In genomic region chr20:53162251-53162835, GRCh38 we compare ENCODE assay signal across 10 cellular contexts.
A peak's percentile ranks its signal among the peaks of the same experiment; 100 is the strongest.
DNase-seq lines count a peak whose midpoint lies in the region; TF ChIP-seq lines count a peak whose summit lies in the region.
"Had no signal": no experiment of that assay in that cellular context is flagged by ENCODE, and none has a peak within 500 bp of the region (broad histone marks: within the 10 kb centered on the region; RNA-seq: fewer than 3 reads in every experiment).

No MANE protein-coding gene starts in this region.

- H3K4me1 ChIP-seq in skeletal muscle tissue (ENCODE audit: control insufficient read depth in 3 of 3, insufficient read depth in 3 of 3, low read length in 3 of 3) (peaks cover 0 to 4% (median 0%) of the 10 kb centered on the region in 3 donors), esophagus squamous epithelium (peaks cover 0 to 14% (median 0%) of the 10 kb centered on the region in 3 donors)
- H3K4me1 ChIP-seq: tibial artery had no signal

- intact Hi-C loops in esophagus squamous epithelium (cut with DNase I): no loop called here

- peak overlapping the region; percentile 49 for H3K27ac Mint-ChIP-seq in glutamatergic neuron (ENCODE audit: unreplicated experiment)

- H3K27me3 ChIP-seq in skeletal muscle tissue (ENCODE audit: control insufficient read depth in 3 of 3, insufficient read depth in 3 of 3, low read length in 3 of 3): no peaks in the 10 kb centered on the region
- no peaks in the 10 kb centered on the region for H3K27me3 ChIP-seq in esophagus squamous epithelium
- H3K27me3 ChIP-seq: tibial artery had no signal

- H3K36me3 ChIP-seq in skeletal muscle tissue (ENCODE audit: control insufficient read depth in 3 of 3, insufficient read depth in 3 of 3, low read length in 3 of 3) (no peaks in the 10 kb centered on the region), esophagus squamous epithelium (no peaks in the 10 kb centered on the region)
- H3K36me3 ChIP-seq: tibial artery had no signal

- no peak for TF ChIP-seq POLR2A in esophagus squamous epithelium (IDR thresholded peaks at IDR 0.05)

- H3K4me3 ChIP-seq in skeletal muscle tissue (ENCODE audit: low read length in 3 of 3): peak overlapping the region in 1 of 3 donors; percentile 28
- peak overlapping the region in 2 of 4 donors; percentile 0 to 40 for H3K4me3 ChIP-seq in esophagus squamous epithelium
- H3K4me3 ChIP-seq: tibial artery had no signal

- peak overlapping the region; percentile 51 for H3K4me3 Mint-ChIP-seq in glutamatergic neuron (ENCODE audit: unreplicated experiment)
- H3K4me3 Mint-ChIP-seq: central memory CD8-positive, alpha-beta T cell had no signal

- in situ Hi-C loops in ACHN (cut with HindIII; ENCODE audit: low pct_ligation_motif_present, low pct_unique_long_range_greater_than_20kb, low sequenced_read_pairs): no loop called here

- DNase-seq in ACHN (peak; percentile 56), HS-27A (ENCODE audit: low read depth) (peak; percentile 3), RWPE1 (ENCODE audit: low spot score) (peak; percentile 78), glutamatergic neuron (peak; percentile 53), GM19238 (ENCODE audit: insufficient read length, low spot score) (no peak), esophagus squamous epithelium (lab: John Stamatoyannopoulos, UW) (no peak)
- DNase-seq in stimulated activated CD4-positive, alpha-beta T cell treated with anti-CD3 and anti-CD28 coated beads, Interleukin-4, amount 100 ng/mL, for 1 hour: no peak

- no peak overlapping the region for H3K27ac ChIP-seq in RWPE1
- H3K27ac ChIP-seq in skeletal muscle tissue (ENCODE audit: low read depth, low read length): peak overlapping the region; percentile 8
- H3K27ac ChIP-seq in esophagus squamous epithelium: peak overlapping the region in 2 of 4 donors; percentile 30 to 32
- H3K27ac ChIP-seq: tibial artery had no signal

- POLR2A ChIA-PET in RWPE1 (lab: Yijun Ruan, JAX; ENCODE audit: low non-redundant PET): no interaction called here

- H3K4me1 Mint-ChIP-seq in glutamatergic neuron (ENCODE audit: low read depth, unreplicated experiment): peaks cover 9% of the 10 kb centered on the region

- WGBS in esophagus squamous epithelium, 2 donors: 37 to 45% methylated on average over 13 of the region's 13 CpGs

- no peaks in the 10 kb centered on the region for H3K9me3 Mint-ChIP-seq in glutamatergic neuron (ENCODE audit: unreplicated experiment)
- H3K9me3 Mint-ChIP-seq: central memory CD8-positive, alpha-beta T cell had no signal

- peak; percentile 35; the same call in 1 of the 2 replicates for TF ChIP-seq CTCF in RWPE1 (conservative IDR thresholded peaks at IDR 0.05; ENCODE audit: low read depth)
- TF ChIP-seq CTCF in glutamatergic neuron (IDR thresholded peaks at IDR 0.05; ENCODE audit: partially characterized antibody, unreplicated experiment): peak; percentile 39
- peak in 3 of 6 experiments; percentile 26 to 37 (median 32) for TF ChIP-seq CTCF in esophagus squamous epithelium (IDR thresholded peaks at IDR 0.05)

- no peak overlapping the region for H3K9ac ChIP-seq in skeletal muscle tissue (ENCODE audit: low read depth in 1 of 3, low read length in 3 of 3)

- CTCF ChIA-PET in RWPE1 (lab: Yijun Ruan, JAX): interaction anchor here (0.5 to 0.6 kb wide), 2 partner anchors 88 to 208 kb away, joined by 3 to 4 read pairs; no protein-coding TSS in a partner anchor

- no peaks in the 10 kb centered on the region for H3K27me3 Mint-ChIP-seq in glutamatergic neuron (ENCODE audit: unreplicated experiment)

- no peaks in the 10 kb centered on the region for H3K36me3 Mint-ChIP-seq in glutamatergic neuron (ENCODE audit: unreplicated experiment)

- no peaks in the 10 kb centered on the region for H3K9me3 ChIP-seq in skeletal muscle tissue (ENCODE audit: control insufficient read depth in 3 of 3, low read length in 3 of 3)
- H3K9me3 ChIP-seq in esophagus squamous epithelium: no peaks in the 10 kb centered on the region
- H3K9me3 ChIP-seq: tibial artery had no signal

Comparison
In these comparisons a context has a peak if more than half of its experiments do, and no peak if none do; other contexts are left out.
1. DNase-seq: peak in ACHN (single experiment), HS-27A (single experiment), RWPE1 (single experiment) and glutamatergic neuron (single experiment); none in GM19238 (single experiment), esophagus squamous epithelium (single experiment) and stimulated activated CD4-positive, alpha-beta T cell treated with anti-CD3 and anti-CD28 coated beads, Interleukin-4, amount 100 ng/mL, for 1 hour (single experiment).